18 cellular contexts compared by ENCODE assay signal in the genomic region with DNA sequence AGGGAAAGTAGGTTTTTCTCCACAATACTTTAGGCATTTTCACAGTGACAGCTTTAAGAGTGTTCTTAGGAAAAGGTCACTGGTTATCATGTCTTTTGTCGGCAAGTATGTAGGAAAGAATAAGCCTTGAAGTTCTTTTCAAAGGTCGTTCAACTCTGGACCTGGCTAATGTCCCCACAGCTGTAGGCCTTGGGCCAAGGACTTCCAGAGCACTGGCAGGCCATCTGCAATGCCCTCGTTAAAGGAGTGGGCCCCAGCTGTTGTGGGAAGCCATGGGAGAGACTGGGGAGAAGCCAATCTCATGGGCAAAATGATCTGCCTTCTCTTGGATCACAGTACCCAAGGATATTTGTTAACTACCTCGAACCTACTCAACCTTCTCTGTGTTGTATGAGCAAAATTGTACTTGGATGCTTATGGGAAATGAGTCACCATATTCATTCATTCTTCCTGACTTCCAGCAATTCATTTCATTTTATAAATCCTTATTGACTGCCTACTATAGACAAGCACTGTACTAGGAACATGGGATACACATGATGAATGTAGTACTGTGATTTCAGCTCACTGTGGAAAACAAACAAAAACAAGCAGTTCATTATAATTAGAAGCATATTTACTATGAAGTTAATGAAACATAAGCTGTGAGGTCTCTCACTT.
DNase-seq lines count a peak whose midpoint lies in the region; ATAC-seq and TF ChIP-seq lines count a peak whose summit lies in the region.
"Had no signal": no experiment of that assay in that cellular context is flagged by ENCODE, and none has a peak within 500 bp of the region (broad histone marks: within the 10 kb centered on the region; RNA-seq: fewer than 3 reads in every experiment).

No MANE protein-coding gene starts in this region.

- TF ChIP-seq CTCF in right atrium auricular region (IDR thresholded peaks at IDR 0.05) (no peak), adrenal gland (IDR thresholded peaks at IDR 0.05) (no peak)

- H3K9me3 ChIP-seq in right atrium auricular region (no peaks in the 10 kb centered on the region), adrenal gland (replicated peaks in 1 of 3) (no peaks in the 10 kb centered on the region), aorta (ENCODE audit: control insufficient read depth, low read length) (no peaks in the 10 kb centered on the region)
- H3K9me3 ChIP-seq: Caco-2, SJCRH30 had no signal

- H3K27ac ChIP-seq in right atrium auricular region: no peak overlapping the region
- peak overlapping the region in 4 of 5 donors; percentile 3 to 70 (median 38) for H3K27ac ChIP-seq in adrenal gland
- H3K27ac ChIP-seq in aorta (ENCODE audit: low read depth in 1 of 2, low read length in 2 of 2): no peak overlapping the region
- H3K27ac ChIP-seq: C4-2B, HL-60, SJCRH30 had no signal

- TF ChIP-seq POLR2A in adrenal gland (IDR thresholded peaks at IDR 0.05): no peak

- intact Hi-C loops in Right ventricle myocardium superior (cut with DNase I) (no loop called here), adrenal gland (cut with DNase I) (no loop called here), aorta (cut with DNase I) (no loop called here)

- peak; percentile 59 for ATAC-seq in Right ventricle myocardium superior (ENCODE audit: poor library complexity)
- ATAC-seq in aorta (ENCODE audit: low FRiP score): no peak

- DNase-seq in Right ventricle myocardium superior: no peak
- DNase-seq in right atrium auricular region (ENCODE audit: low spot score): no peak
- DNase-seq in adrenal gland: peak; percentile 51 to 85 (median 79)
- peak; percentile 29 for DNase-seq in fibroblast of peridontal ligament (ENCODE audit: extremely low read depth)
- DNase-seq in myocyte (ENCODE audit: low read depth): peak; percentile 74
- DNase-seq in aorta: no peak
- DNase-seq in activated CD4-positive, alpha-beta T cell treated with anti-CD3 and anti-CD28 coated beads, Interleukin-2, amount 50 U/mL, for 4 hours: no peak
- DNase-seq in NCI-H1105 treated with DMSO at 0.1 percent for 48 hours (lab: John Stamatoyannopoulos, UW): no peak
- DNase-seq: Caco-2, GF-D8, HFFc6, KG1, MM.1S, NCI-H1105, NCI-H187 treated with DMSO at 0.1 percent for 48 hours, SJCRH30 had no signal

- no peak overlapping the region for H3K4me3 ChIP-seq in right atrium auricular region
- no peak overlapping the region for H3K4me3 ChIP-seq in adrenal gland
- H3K4me3 ChIP-seq in aorta (ENCODE audit: low read length in 2 of 2): no peak overlapping the region
- H3K4me3 ChIP-seq: SJCRH30 had no signal

- H3K36me3 ChIP-seq in right atrium auricular region: no peaks in the 10 kb centered on the region
- no peaks in the 10 kb centered on the region for H3K36me3 ChIP-seq in adrenal gland (replicated peaks in 1 of 2)
- H3K36me3 ChIP-seq in aorta (ENCODE audit: control insufficient read depth in 1 of 2, insufficient read depth in 2 of 2, low read length in 1 of 2): no peaks in the 10 kb centered on the region
- H3K36me3 ChIP-seq: SJCRH30 had no signal

- 16 to 36% (median 23%) methylated on average over 4 of the region's 4 CpGs for WGBS in adrenal gland, 4 donors
- 48 to 49% methylated on average over 4 of the region's 4 CpGs for WGBS in aorta, 2 donors

- H3K27me3 ChIP-seq in right atrium auricular region: no peaks in the 10 kb centered on the region
- no peaks in the 10 kb centered on the region for H3K27me3 ChIP-seq in adrenal gland
- no peaks in the 10 kb centered on the region for H3K27me3 ChIP-seq in aorta (ENCODE audit: control insufficient read depth in 1 of 2, insufficient read depth in 2 of 2, low read length in 1 of 2)
- H3K27me3 ChIP-seq: SJCRH30 had no signal

- no peaks in the 10 kb centered on the region for H3K4me1 ChIP-seq in right atrium auricular region
- H3K4me1 ChIP-seq in adrenal gland (replicated peaks in 1 of 2): peaks cover 13 to 19% of the 10 kb centered on the region in 2 donors
- peaks cover 0 to 2% of the 10 kb centered on the region in 2 donors for H3K4me1 ChIP-seq in aorta (ENCODE audit: control insufficient read depth in 1 of 2, insufficient read depth in 2 of 2, low read length in 2 of 2)
- H3K4me1 ChIP-seq: Caco-2, SJCRH30 had no signal

Comparison
In these comparisons a context has a peak if more than half of its experiments do, and no peak if none do; other contexts are left out.
1. DNase-seq: peak in adrenal gland (7 of 7), fibroblast of peridontal ligament (single experiment) and myocyte (single experiment); none in Right ventricle myocardium superior (single experiment), right atrium auricular region (single experiment), aorta (0 of 2), activated CD4-positive, alpha-beta T cell treated with anti-CD3 and anti-CD28 coated beads, Interleukin-2, amount 50 U/mL, for 4 hours (0 of 2) and NCI-H1105 treated with DMSO at 0.1 percent for 48 hours (single experiment).
2. H3K27ac ChIP-seq: peak in adrenal gland (4 of 5); none in right atrium auricular region (0 of 2) and aorta (0 of 2).